ENCODE assay signal across 16 cellular contexts in genomic region chr2:191303349-191304005, GRCh38. TPM values are rescaled to one million over a fixed set of nuclear protein-coding genes. Genes with fewer than 3 reads are reported as not detected.
A peak's percentile ranks its signal among the peaks of the same experiment; 100 is the strongest.
DNase-seq lines count a peak whose midpoint lies in the region; ATAC-seq, FAIRE-seq and TF ChIP-seq lines count a peak whose summit lies in the region.
"Had no signal": no experiment of that assay in that cellular context is flagged by ENCODE, and none has a peak within 500 bp of the region (broad histone marks: within the 10 kb centered on the region; RNA-seq: fewer than 3 reads in every experiment).

No MANE protein-coding gene starts in this region.

- peaks cover 0 to 4% (median 0%) of the 10 kb centered on the region in 5 donors for H3K36me3 Mint-ChIP-seq in naive thymus-derived CD4-positive, alpha-beta T cell
- no peaks in the 10 kb centered on the region for H3K36me3 Mint-ChIP-seq in activated CD8-positive, alpha-beta T cell treated with anti-CD3 and anti-CD28 coated beads, Interleukin-2, amount 10 ng/mL, durations not matched to agents 7 days and 5 days (ENCODE audit: low read depth)

- peaks cover 0 to 1% (median 0%) of the 10 kb centered on the region in 11 donors for H3K9me3 Mint-ChIP-seq in naive thymus-derived CD4-positive, alpha-beta T cell
- H3K9me3 Mint-ChIP-seq in activated CD8-positive, alpha-beta T cell treated with anti-CD3 and anti-CD28 coated beads, Interleukin-2, amount 10 ng/mL, durations not matched to agents 7 days and 5 days (ENCODE audit: insufficient read depth): no peaks in the 10 kb centered on the region
- H3K9me3 Mint-ChIP-seq: activated naive CD8-positive, alpha-beta T cell treated with anti-CD3 and anti-CD28 coated beads, Interleukin-2, amount 10 ng/mL, durations not matched to agents 7 days and 5 days had no signal

- H3K4me2 ChIP-seq in HepG2 (ENCODE audit: low read depth, low read length): no peak overlapping the region

- peaks cover 15% of the 10 kb centered on the region for H3K79me2 ChIP-seq in HepG2 (ENCODE audit: insufficient read depth, low read length)

- FAIRE-seq in HepG2 (lab: Jason Lieb, UNC): no peak
- FAIRE-seq: urothelium cell line had no signal

- peak overlapping the region in 1 of 9 donors; percentile 16 for H3K27ac Mint-ChIP-seq in naive thymus-derived CD4-positive, alpha-beta T cell
- no peak overlapping the region for H3K27ac Mint-ChIP-seq in activated CD8-positive, alpha-beta T cell treated with anti-CD3 and anti-CD28 coated beads, Interleukin-2, amount 10 ng/mL, durations not matched to agents 7 days and 5 days
- H3K27ac Mint-ChIP-seq: activated naive CD8-positive, alpha-beta T cell treated with anti-CD3 and anti-CD28 coated beads, Interleukin-2, amount 10 ng/mL, durations not matched to agents 7 days and 5 days had no signal

- WGBS in HepG2 (ENCODE audit: low lambda C conversion rate): 81% methylated on average over 3 of the region's 3 CpGs

- no peak for TF ChIP-seq CTCF in C4-2B (conservative IDR thresholded peaks at IDR 0.05)
- no peak for TF ChIP-seq CTCF in HepG2 (CRISPR knock-in tag; IDR thresholded peaks at IDR 0.05)

- H3K27me3 ChIP-seq in HepG2 (ENCODE audit: control insufficient read depth in 1 of 2, insufficient read depth in 2 of 2, low read length in 2 of 2): no peaks in the 10 kb centered on the region
- no peaks in the 10 kb centered on the region for H3K27me3 ChIP-seq in naive thymus-derived CD4-positive, alpha-beta T cell (ENCODE audit: control insufficient read depth in 2 of 2, insufficient read depth in 2 of 2, low read length in 2 of 2)

- H3K27ac ChIP-seq in C4-2B (peak overlapping the region; percentile 34; the same call in 1 of the 2 replicates), HepG2 (ENCODE audit: extremely low read length, insufficient read depth, low read length) (no peak overlapping the region)
- H3K27ac ChIP-seq in naive thymus-derived CD4-positive, alpha-beta T cell (ENCODE audit: low read depth, low read length): no peak overlapping the region

- intact Hi-C loops in HepG2 (cut with micrococcal nuclease; ENCODE audit: unreplicated experiment): loop anchor here (5.0 kb wide), 1 partner anchor 136 kb away; no protein-coding TSS in a partner anchor
- intact Hi-C loops in naive thymus-derived CD4-positive, alpha-beta T cell (cut with micrococcal nuclease): loop anchor here in 1 of 2 donors (2.0 kb wide), 1 partner anchor 217 kb away; no protein-coding TSS in a partner anchor

- POLR2A ChIA-PET in HepG2 (lab: Yijun Ruan, JAX): interaction anchor here (2.5 kb wide), 1 partner anchor 58 kb away, joined by 11 read pairs; the partner anchor contains the start of gene MYO1B
- POLR2A ChIA-PET in naive thymus-derived CD4-positive, alpha-beta T cell (lab: Charles Lee): no interaction called here
- POLR2A ChIA-PET in activated CD8-positive, alpha-beta T cell treated with anti-CD3 and anti-CD28 coated beads, Interleukin-2, amount 10 ng/mL, durations not matched to agents 7 days and 5 days (lab: Charles Lee): no interaction called here

- H4K20me1 ChIP-seq in HepG2 (ENCODE audit: insufficient read depth, low read length): no peaks in the 10 kb centered on the region

- no peak for TF ChIP-seq RAD21 in HepG2 (CRISPR knock-in tag; IDR thresholded peaks at IDR 0.05)

- H3K9me3 ChIP-seq in HepG2 (ENCODE audit: low read length): no peaks in the 10 kb centered on the region
- no peaks in the 10 kb centered on the region for H3K9me3 ChIP-seq in naive thymus-derived CD4-positive, alpha-beta T cell (ENCODE audit: control insufficient read depth in 2 of 3, low read length in 3 of 3)

- no peaks in the 10 kb centered on the region for H3K27me3 Mint-ChIP-seq in naive thymus-derived CD4-positive, alpha-beta T cell
- H3K27me3 Mint-ChIP-seq in activated CD8-positive, alpha-beta T cell treated with anti-CD3 and anti-CD28 coated beads, Interleukin-2, amount 10 ng/mL, durations not matched to agents 7 days and 5 days (ENCODE audit: low read depth): peaks cover 3% of the 10 kb centered on the region

- CTCF ChIA-PET in HepG2 (lab: Yijun Ruan, JAX; ENCODE audit: low intra/inter-chr PET ratio, low total read pairs): interaction anchor here (1.4 to 2.6 kb wide), 2 partner anchors 59 to 72 kb away, joined by 7 to 18 read pairs; partner anchors contain the start of gene MYO1B
- CTCF ChIA-PET in naive thymus-derived CD4-positive, alpha-beta T cell (lab: Charles Lee): interaction anchor here (0.6 to 1.4 kb wide), 2 partner anchors 116 to 137 kb away, joined by 3 to 5 read pairs; no protein-coding TSS in a partner anchor
- CTCF ChIA-PET in activated CD8-positive, alpha-beta T cell treated with anti-CD3 and anti-CD28 coated beads, Interleukin-2, amount 10 ng/mL, durations not matched to agents 7 days and 5 days (lab: Charles Lee): interaction anchor here (0.7 to 3.1 kb wide), 8 partner anchors 8 to 148 kb away, joined by 3 to 18 read pairs (median 6); no protein-coding TSS in a partner anchor

- peak; percentile 2 for DNase-seq in MV-4-11 (lab: John Stamatoyannopoulos, UW)
- peak; percentile 80 for DNase-seq in SHP77 treated with DMSO at 0.1 percent for 48 hours (lab: John Stamatoyannopoulos, UW)
- peak; percentile 18 for DNase-seq in HepG2 (ENCODE audit: low spot score)
- no peak for DNase-seq in naive thymus-derived CD4-positive, alpha-beta T cell
- no peak for DNase-seq in activated naive CD4-positive, alpha-beta T cell (lab: John Stamatoyannopoulos, UW)
- DNase-seq in activated gamma-delta T cell (lab: John Stamatoyannopoulos, UW): no peak
- DNase-seq in activated CD8-positive, alpha-beta T cell treated with anti-CD3 and anti-CD28 coated beads, Interleukin-2, amount 10 ng/mL, durations not matched to agents 7 days and 5 days: no peak
- DNase-seq: activated CD4-positive, CD25-positive, alpha-beta regulatory T cell; activated naive CD8-positive, alpha-beta T cell treated with anti-CD3 and anti-CD28 coated beads, Interleukin-2, amount 10 ng/mL, durations not matched to agents 7 days and 5 days; cerebellar nuclear complex; DMS79 treated with DMSO at 0.1 percent for 48 hours; erythroblast; posterior cingulate gyrus; SW 1271 had no signal

- peaks cover 1 to 21% of the 10 kb centered on the region in 2 experiments; a peak in 3 of 5 replicates for H3K36me3 ChIP-seq in HepG2 (replicated peaks in 1 of 2; ENCODE audit: control insufficient read depth in 1 of 2, insufficient read depth in 2 of 2, low read length in 2 of 2)
- no peaks in the 10 kb centered on the region for H3K36me3 ChIP-seq in naive thymus-derived CD4-positive, alpha-beta T cell (ENCODE audit: control insufficient read depth in 2 of 3, insufficient read depth in 3 of 3, low read length in 3 of 3)

- TF ChIP-seq POLR2A in HepG2 (IDR thresholded peaks at IDR 0.05; ENCODE audit: insufficient read depth in 1 of 2, low read depth in 2 of 2, low read length in 2 of 2): no peak

- in situ Hi-C loops in HepG2 (cut with HindIII; ENCODE audit: extremely low pct_ligation_motif_present, low pct_unique_long_range_greater_than_20kb): no loop called here

- no peak; the same call in 2 of the 3 replicates for ATAC-seq in HepG2
- no peak for ATAC-seq in naive thymus-derived CD4-positive, alpha-beta T cell
- no peak for ATAC-seq in activated CD8-positive, alpha-beta T cell treated with anti-CD3 and anti-CD28 coated beads, Interleukin-2, amount 10 ng/mL, durations not matched to agents 7 days and 5 days

- BruUV-seq in HepG2 (replicated peaks; lab: Mats Ljungman, UMichigan): no TSS peak

- TF ChIP-seq EP300 in HepG2 (IDR thresholded peaks at IDR 0.05; ENCODE audit: low read depth in 2 of 2, low read length in 2 of 2) (no peak), HepG2 (CRISPR knock-in tag; IDR thresholded peaks at IDR 0.05; ENCODE audit: borderline replicate concordance) (no peak)

- H3K4me3 Mint-ChIP-seq in naive thymus-derived CD4-positive, alpha-beta T cell: no peak overlapping the region
- H3K4me3 Mint-ChIP-seq in activated CD8-positive, alpha-beta T cell treated with anti-CD3 and anti-CD28 coated beads, Interleukin-2, amount 10 ng/mL, durations not matched to agents 7 days and 5 days: no peak overlapping the region
- H3K4me3 Mint-ChIP-seq: activated naive CD8-positive, alpha-beta T cell treated with anti-CD3 and anti-CD28 coated beads, Interleukin-2, amount 10 ng/mL, durations not matched to agents 7 days and 5 days had no signal

- H3K4me1 ChIP-seq in HepG2 (ENCODE audit: insufficient read depth, low read length): peaks cover 18% of the 10 kb centered on the region
- no peaks in the 10 kb centered on the region for H3K4me1 ChIP-seq in naive thymus-derived CD4-positive, alpha-beta T cell (ENCODE audit: control insufficient read depth in 2 of 2, insufficient read depth in 2 of 2, low read length in 2 of 2)

- H3K4me1 Mint-ChIP-seq in naive thymus-derived CD4-positive, alpha-beta T cell: no peaks in the 10 kb centered on the region
- no peaks in the 10 kb centered on the region for H3K4me1 Mint-ChIP-seq in activated CD8-positive, alpha-beta T cell treated with anti-CD3 and anti-CD28 coated beads, Interleukin-2, amount 10 ng/mL, durations not matched to agents 7 days and 5 days (ENCODE audit: low read depth)
- H3K4me1 Mint-ChIP-seq: activated naive CD8-positive, alpha-beta T cell treated with anti-CD3 and anti-CD28 coated beads, Interleukin-2, amount 10 ng/mL, durations not matched to agents 7 days and 5 days had no signal

- no peak overlapping the region for H2AFZ ChIP-seq in HepG2 (ENCODE audit: low read length)

- no peak overlapping the region for H3K9ac ChIP-seq in HepG2 (ENCODE audit: insufficient read depth, low read depth, low read length)

- no peak overlapping the region for H3K4me3 ChIP-seq in HepG2 (replicated peaks in 1 of 3; ENCODE audit: insufficient read depth in 1 of 3, low read depth in 2 of 3, low read length in 3 of 3)
- no peak overlapping the region for H3K4me3 ChIP-seq in naive thymus-derived CD4-positive, alpha-beta T cell (ENCODE audit: low read length)

RNA-seq across cellular contexts. Expression of gene MYO1B, which starts 58.3 kb away (rescaled TPM):
- 89.8 and 134 TPM in 2 replicates for total RNA-seq in HepG2 (2016; rRNA removed; fragmentation: Illumina TruSeq; extraction: Trizol)
- 6.6 and 8.5 TPM in 2 replicates for total RNA-seq in HepG2 (2016; cell fraction: cytosol; rRNA removed; fragmentation: Illumina TruSeq; extraction: Trizol; ENCODE audit: low read depth)
- total RNA-seq in HepG2 (2016; cell fraction: insoluble cytoplasmic fraction; rRNA removed; fragmentation: Illumina TruSeq; extraction: Trizol): 89.7 and 128 TPM in 2 replicates
- total RNA-seq in HepG2 (2016; cell fraction: membrane; rRNA removed; fragmentation: Illumina TruSeq; extraction: Trizol): 27.4 and 29.4 TPM in 2 replicates
- total RNA-seq in HepG2 (2016; cell fraction: nucleus; rRNA removed; fragmentation: Illumina TruSeq; extraction: Trizol): 108 and 113 TPM in 2 replicates
- 29.5 and 36.9 TPM in 2 replicates for polyA plus RNA-seq in HepG2 (2011; rRNA removed)
- 14.6 and 19.2 TPM in 2 replicates for polyA plus RNA-seq in HepG2 (2011; cell fraction: cytosol; rRNA removed)
- 34.7 and 34.9 TPM in 2 replicates for polyA plus RNA-seq in HepG2 (2011; cell fraction: nucleus; rRNA removed)
- polyA plus RNA-seq in HepG2 (2012): 29.4 and 36.8 TPM in 2 replicates
- 2.2 and 2.6 TPM in 2 replicates for polyA plus RNA-seq in HepG2 (2016; cell fraction: cytosol; fragmentation: Illumina TruSeq; extraction: Trizol; ENCODE audit: low read depth)
- 101 and 106 TPM in 2 replicates for polyA plus RNA-seq in HepG2 (2016; cell fraction: insoluble cytoplasmic fraction; fragmentation: Illumina TruSeq; extraction: Trizol; ENCODE audit: low read depth)
- 8.4 and 10.5 TPM in 2 replicates for polyA plus RNA-seq in HepG2 (2016; cell fraction: membrane; fragmentation: Illumina TruSeq; extraction: Trizol; ENCODE audit: low read depth)
- 79.1 and 80.1 TPM in 2 replicates for polyA plus RNA-seq in HepG2 (2016; cell fraction: nucleus; fragmentation: Illumina TruSeq; extraction: Trizol; ENCODE audit: insufficient read depth, low read depth)
- polyA minus RNA-seq in HepG2 (2011; rRNA and poly(A)+ RNA removed; ENCODE audit: low replicate concordance): 12.3 and 50.8 TPM in 2 replicates
- polyA minus RNA-seq in HepG2 (2011; cell fraction: cytosol; rRNA and poly(A)+ RNA removed): 45.9 and 51.5 TPM in 2 replicates
- 155 and 169 TPM in 2 replicates for polyA minus RNA-seq in HepG2 (2011; cell fraction: nucleus; rRNA and poly(A)+ RNA removed)
- total RNA-seq in naive thymus-derived CD4-positive, alpha-beta T cell: 10 to 100 TPM in 1 of 5 experiments, under 1 TPM in 4; 0.43 to 14.9 (median 0.54) TPM
- polyA plus RNA-seq in naive thymus-derived CD4-positive, alpha-beta T cell: under 1 TPM; 0.54 to 0.99 TPM
- total RNA-seq in activated CD8-positive, alpha-beta T cell treated with anti-CD3 and anti-CD28 coated beads, Interleukin-2, amount 10 ng/mL, durations not matched to agents 7 days and 5 days: 1 to 10 TPM; 2.6 to 3.4 TPM

Comparison
In these comparisons a context has a peak if more than half of its experiments do, and no peak if none do; other contexts are left out.
1. DNase-seq: peak in MV-4-11 (single experiment), SHP77 treated with DMSO at 0.1 percent for 48 hours (single experiment) and HepG2 (single experiment); none in naive thymus-derived CD4-positive, alpha-beta T cell (0 of 9), activated naive CD4-positive, alpha-beta T cell (0 of 4), activated gamma-delta T cell (single experiment) and activated CD8-positive, alpha-beta T cell treated with anti-CD3 and anti-CD28 coated beads, Interleukin-2, amount 10 ng/mL, durations not matched to agents 7 days and 5 days (single experiment).